ENCODE assay signal across 33 cellular contexts in the genomic region with DNA sequence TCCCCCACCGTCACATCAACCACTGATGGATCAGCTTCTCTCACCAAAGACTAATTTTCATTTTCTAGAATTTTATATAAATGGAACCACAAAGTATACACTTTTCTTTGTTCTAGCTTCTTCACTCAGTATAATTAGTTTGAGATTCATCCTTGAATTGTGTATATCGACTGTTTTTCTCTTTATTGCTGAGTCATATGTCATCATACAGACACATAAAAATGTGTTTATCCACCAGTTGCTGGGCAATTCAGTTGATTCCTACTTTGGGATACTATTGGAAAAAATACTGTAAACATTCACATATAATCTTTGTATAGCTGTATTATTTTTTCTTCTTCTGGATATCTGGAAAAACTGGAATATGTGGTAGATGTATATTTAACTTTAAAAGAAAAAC. TPM values are rescaled to one million over a fixed set of nuclear protein-coding genes. Genes with fewer than 3 reads are reported as not detected.
"Had no signal": no experiment of that assay in that cellular context is flagged by ENCODE, and none has a peak within 500 bp of the region (broad histone marks: within the 10 kb centered on the region; RNA-seq: fewer than 3 reads in every experiment).

No MANE protein-coding gene starts in this region.

- H3K9me3 ChIP-seq: body of pancreas, esophagus muscularis mucosa had no signal

- H3K27ac ChIP-seq: adrenal gland, body of pancreas, esophagus muscularis mucosa, gastroesophageal sphincter, heart right ventricle, hepatocyte had no signal

- H3K4me2 ChIP-seq: hepatocyte had no signal

- H3K36me3 ChIP-seq: adrenal gland, esophagus muscularis mucosa, gastroesophageal sphincter, heart right ventricle had no signal

- H3K27me3 ChIP-seq: adrenal gland, body of pancreas, esophagus muscularis mucosa, gastroesophageal sphincter, heart right ventricle, hepatocyte had no signal

- FAIRE-seq: colon had no signal

- DNase-seq: activated CD4-positive, alpha-beta memory T cell treated with anti-CD3 and anti-CD28 coated beads for 36 hours; activated CD4-positive, alpha-beta T cell treated with anti-CD3 and anti-CD28 coated beads for 36 hours; activated CD4-positive, alpha-beta T cell treated with anti-CD3 and anti-CD28 coated beads, Interleukin-2, amount 10 ng/mL, durations not matched to agents 24 days and 14 days; activated CD4-positive, CD25-positive, alpha-beta regulatory T cell; activated CD4-positive, CD25-positive, alpha-beta regulatory T cell treated with anti-CD3 and anti-CD28 coated beads, Interleukin-2, amount 50 U/mL, for 72 hours; activated CD8-positive, alpha-beta memory T cell treated with anti-CD3 and anti-CD28 coated beads, Interleukin-2, amount 10 ng/mL, durations not matched to agents 7 days and 5 days; activated CD8-positive, alpha-beta memory T cell treated with anti-CD3 and anti-CD28 coated beads, Interleukin-2, amount 50 U/mL, for 4 hours; activated CD8-positive, alpha-beta T cell treated with anti-CD3 and anti-CD28 coated beads, Interleukin-2, amount 10 ng/mL, durations not matched to agents 7 days and 5 days; activated effector memory CD4-positive, alpha-beta T cell treated with anti-CD3 and anti-CD28 coated beads, Interleukin-2, amount 50 U/mL, for 16 hours; activated naive CD4-positive, alpha-beta T cell treated with anti-CD3 and anti-CD28 coated beads for 36 hours; activated naive CD8-positive, alpha-beta T cell treated with anti-CD3 and anti-CD28 coated beads for 36 hours; activated naive CD8-positive, alpha-beta T cell treated with anti-CD3 and anti-CD28 coated beads, Interleukin-2, amount 50 U/mL, for 24 hours; activated T-cell treated with anti-CD3 and anti-CD28 coated beads, Interleukin-2, amount 50 U/mL, for 1 hour; activated T-cell treated with anti-CD3 and anti-CD28 coated beads, Interleukin-2, amount 50 U/mL, for 48 hours; adrenal gland; amygdala; aorta; body of pancreas; caudate nucleus; cortex of kidney; dermis blood vessel endothelial cell; effector CD4-positive, alpha-beta T cell; effector memory CD8-positive, alpha-beta T cell; erythroblast; foreskin melanocyte; heart right ventricle had no signal

- H3K79me2 ChIP-seq: hepatocyte had no signal

- H2AFZ ChIP-seq: hepatocyte had no signal

- H3K4me3 ChIP-seq: adrenal gland, body of pancreas, esophagus muscularis mucosa, gastroesophageal sphincter, heart right ventricle, hepatocyte had no signal

- ATAC-seq: activated CD4-positive, alpha-beta T cell treated with anti-CD3 and anti-CD28 coated beads for 36 hours; activated CD8-positive, alpha-beta memory T cell treated with anti-CD3 and anti-CD28 coated beads, Interleukin-2, amount 10 ng/mL, durations not matched to agents 7 days and 5 days; activated CD8-positive, alpha-beta T cell treated with anti-CD3 and anti-CD28 coated beads, Interleukin-2, amount 10 ng/mL, durations not matched to agents 7 days and 5 days; activated naive CD8-positive, alpha-beta T cell treated with anti-CD3 and anti-CD28 coated beads, Interleukin-2, amount 50 U/mL, for 24 hours; body of pancreas; effector memory CD8-positive, alpha-beta T cell; gastroesophageal sphincter; heart right ventricle had no signal

- H3K4me1 ChIP-seq: adrenal gland, body of pancreas, esophagus muscularis mucosa, gastroesophageal sphincter had no signal

RNA-seq across cellular contexts. Expression of a gene that starts 26.6 kb away (rescaled TPM):
- total RNA-seq: activated CD4-positive, alpha-beta memory T cell treated with anti-CD3 and anti-CD28 coated beads for 36 hours; activated CD4-positive, alpha-beta T cell treated with anti-CD3 and anti-CD28 coated beads for 36 hours; activated CD4-positive, alpha-beta T cell treated with anti-CD3 and anti-CD28 coated beads, Interleukin-2, amount 10 ng/mL, durations not matched to agents 24 days and 14 days; activated CD8-positive, alpha-beta memory T cell treated with anti-CD3 and anti-CD28 coated beads for 36 hours; activated CD8-positive, alpha-beta memory T cell treated with anti-CD3 and anti-CD28 coated beads, Interleukin-2, amount 10 ng/mL, durations not matched to agents 7 days and 5 days; activated CD8-positive, alpha-beta T cell treated with anti-CD3 and anti-CD28 coated beads, Interleukin-2, amount 10 ng/mL, durations not matched to agents 7 days and 5 days; activated naive CD4-positive, alpha-beta T cell treated with anti-CD3 and anti-CD28 coated beads for 36 hours; activated naive CD8-positive, alpha-beta T cell treated with anti-CD3 and anti-CD28 coated beads for 36 hours; activated T-helper 1 cell treated with anti-CD3 and anti-CD28 coated beads, Interleukin-12 subunit alpha, Interleukin-12 subunit beta, Interleukin-2, Interleukin-4 antibody, amounts not matched to agents 30 ng/mL and 10 ng/mL and 1 ng/mL, durations not matched to agents 14 hours and 24 hours and 36 hours; activated T-helper 2 cell treated with anti-CD3 and anti-CD28 coated beads, Interferon-gamma antibody, Interleukin-2, Interleukin-4, amounts not matched to agents 10 μg/mL and 5 μg/mL and 100 μg/mL, durations not matched to agents 14 hours and 24 hours and 36 hours had no signal
